In the genomic region with DNA sequence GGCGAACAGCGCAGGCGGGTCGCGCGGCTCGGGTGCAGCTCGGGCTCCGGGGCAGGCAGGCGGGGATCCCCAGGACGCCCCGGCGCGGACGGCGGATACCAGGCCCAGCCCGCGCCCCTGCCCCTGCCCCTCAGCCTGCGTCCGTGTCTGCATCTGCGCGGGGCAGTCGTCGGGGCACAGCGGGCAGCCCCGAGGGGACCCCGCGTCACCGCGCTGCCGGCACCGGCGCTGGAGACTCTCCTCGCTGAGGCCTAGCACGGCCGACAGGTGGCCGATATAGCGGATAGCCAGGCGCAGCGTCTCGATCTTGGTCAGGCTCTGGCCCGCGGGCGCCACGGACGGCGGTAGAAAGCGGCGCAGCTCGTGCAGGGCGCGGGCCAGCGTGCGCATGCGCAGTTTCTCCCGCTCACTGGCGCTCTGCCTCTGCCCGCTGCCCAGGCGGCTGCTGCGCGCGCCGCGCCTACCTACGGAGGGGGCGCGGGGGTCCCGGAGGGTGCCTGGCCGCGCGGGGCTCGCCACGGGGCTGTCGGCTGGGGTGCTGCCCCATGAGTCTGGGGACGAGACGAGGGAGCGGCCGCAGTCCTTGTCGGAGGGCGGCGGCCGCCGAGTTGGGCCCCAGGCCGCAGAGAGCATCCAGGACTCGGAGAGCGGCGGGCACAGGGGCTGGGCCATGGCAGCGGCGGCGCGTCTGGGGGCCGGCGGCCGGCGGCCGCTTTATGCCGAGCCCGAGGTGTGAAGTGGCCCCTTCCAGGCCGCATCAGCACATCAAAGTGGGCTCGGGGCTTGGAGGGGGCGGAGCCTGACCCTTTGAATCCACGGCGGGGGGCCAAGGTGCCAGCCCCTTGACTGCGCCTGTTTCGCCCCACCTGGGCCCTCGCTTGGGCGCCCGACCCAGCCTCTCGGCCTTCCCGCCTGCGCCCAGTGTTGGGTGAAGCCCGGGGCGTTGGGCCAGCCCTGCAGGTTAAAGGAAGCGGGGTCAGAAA, we compare ENCODE assay signal across 1 cellular context.
TF ChIP-seq lines count a peak whose summit lies in the region.

A gene with protein sequence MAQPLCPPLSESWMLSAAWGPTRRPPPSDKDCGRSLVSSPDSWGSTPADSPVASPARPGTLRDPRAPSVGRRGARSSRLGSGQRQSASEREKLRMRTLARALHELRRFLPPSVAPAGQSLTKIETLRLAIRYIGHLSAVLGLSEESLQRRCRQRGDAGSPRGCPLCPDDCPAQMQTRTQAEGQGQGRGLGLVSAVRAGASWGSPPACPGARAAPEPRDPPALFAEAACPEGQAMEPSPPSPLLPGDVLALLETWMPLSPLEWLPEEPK (minus strand): TSS at position 690 of the 983 bp plus-strand sequence. CDS start 18 bp downstream, at position 672.

TF ChIP-seq in HepG2, 621 proteins besides CTCF, POLR2A, EP300 and RAD21 (continued from another document and continues in another):
- TF ChIP-seq, protein P1, sequence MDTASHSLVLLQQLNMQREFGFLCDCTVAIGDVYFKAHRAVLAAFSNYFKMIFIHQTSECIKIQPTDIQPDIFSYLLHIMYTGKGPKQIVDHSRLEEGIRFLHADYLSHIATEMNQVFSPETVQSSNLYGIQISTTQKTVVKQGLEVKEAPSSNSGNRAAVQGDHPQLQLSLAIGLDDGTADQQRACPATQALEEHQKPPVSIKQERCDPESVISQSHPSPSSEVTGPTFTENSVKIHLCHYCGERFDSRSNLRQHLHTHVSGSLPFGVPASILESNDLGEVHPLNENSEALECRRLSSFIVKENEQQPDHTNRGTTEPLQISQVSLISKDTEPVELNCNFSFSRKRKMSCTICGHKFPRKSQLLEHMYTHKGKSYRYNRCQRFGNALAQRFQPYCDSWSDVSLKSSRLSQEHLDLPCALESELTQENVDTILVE (CRISPR knock-in tag; IDR thresholded peaks at IDR 0.05): no peak
- no peak for TF ChIP-seq ZSCAN22 (CRISPR knock-in tag; IDR thresholded peaks at IDR 0.05)
- TF ChIP-seq SOX6 (IDR thresholded peaks at IDR 0.05): no peak
- no peak for TF ChIP-seq SOX6 (CRISPR knock-in tag; IDR thresholded peaks at IDR 0.05)
- TF ChIP-seq ZNF766 (CRISPR knock-in tag; IDR thresholded peaks at IDR 0.05; ENCODE audit: borderline replicate concordance): peak; percentile 90
- TF ChIP-seq, protein P2, sequence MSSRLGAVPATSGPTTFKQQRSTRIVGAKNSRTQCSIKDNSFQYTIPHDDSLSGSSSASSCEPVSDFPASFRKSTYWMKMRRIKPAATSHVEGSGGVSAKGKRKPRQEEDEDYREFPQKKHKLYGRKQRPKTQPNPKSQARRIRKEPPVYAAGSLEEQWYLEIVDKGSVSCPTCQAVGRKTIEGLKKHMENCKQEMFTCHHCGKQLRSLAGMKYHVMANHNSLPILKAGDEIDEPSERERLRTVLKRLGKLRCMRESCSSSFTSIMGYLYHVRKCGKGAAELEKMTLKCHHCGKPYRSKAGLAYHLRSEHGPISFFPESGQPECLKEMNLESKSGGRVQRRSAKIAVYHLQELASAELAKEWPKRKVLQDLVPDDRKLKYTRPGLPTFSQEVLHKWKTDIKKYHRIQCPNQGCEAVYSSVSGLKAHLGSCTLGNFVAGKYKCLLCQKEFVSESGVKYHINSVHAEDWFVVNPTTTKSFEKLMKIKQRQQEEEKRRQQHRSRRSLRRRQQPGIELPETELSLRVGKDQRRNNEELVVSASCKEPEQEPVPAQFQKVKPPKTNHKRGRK (CRISPR knock-in tag; IDR thresholded peaks at IDR 0.05): no peak
- no peak for TF ChIP-seq ZNF362 (CRISPR knock-in tag; IDR thresholded peaks at IDR 0.05; ENCODE audit: borderline replicate concordance)
- no peak for TF ChIP-seq ZNF382 (CRISPR knock-in tag; IDR thresholded peaks at IDR 0.05; ENCODE audit: borderline replicate concordance)
- TF ChIP-seq ZNF10 (CRISPR knock-in tag; IDR thresholded peaks at IDR 0.05; ENCODE audit: borderline replicate concordance, low read depth): no peak
- peak; percentile 80 for TF ChIP-seq STAG1 (CRISPR knock-in tag; IDR thresholded peaks at IDR 0.05)
- TF ChIP-seq SOX5 (CRISPR knock-in tag; IDR thresholded peaks at IDR 0.05; ENCODE audit: borderline replicate concordance): no peak
- no peak for TF ChIP-seq SIX1 (CRISPR knock-in tag; IDR thresholded peaks at IDR 0.05; ENCODE audit: borderline replicate concordance)
- TF ChIP-seq HDAC2 (CRISPR knock-in tag; IDR thresholded peaks at IDR 0.05): peak; percentile 71; the same call in 1 of the 2 replicates
- TF ChIP-seq SCMH1 (CRISPR knock-in tag; IDR thresholded peaks at IDR 0.05; ENCODE audit: borderline replicate concordance): no peak
- TF ChIP-seq, protein P3, sequence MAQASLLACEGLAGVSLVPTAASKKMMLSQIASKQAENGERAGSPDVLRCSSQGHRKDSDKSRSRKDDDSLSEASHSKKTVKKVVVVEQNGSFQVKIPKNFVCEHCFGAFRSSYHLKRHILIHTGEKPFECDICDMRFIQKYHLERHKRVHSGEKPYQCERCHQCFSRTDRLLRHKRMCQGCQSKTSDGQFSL (CRISPR knock-in tag; IDR thresholded peaks at IDR 0.05): no peak
- no peak for TF ChIP-seq REST (IDR thresholded peaks at IDR 0.05; ENCODE audit: borderline replicate concordance in 1 of 2, low read depth in 1 of 2, low read length in 2 of 2)
- TF ChIP-seq, protein P4, sequence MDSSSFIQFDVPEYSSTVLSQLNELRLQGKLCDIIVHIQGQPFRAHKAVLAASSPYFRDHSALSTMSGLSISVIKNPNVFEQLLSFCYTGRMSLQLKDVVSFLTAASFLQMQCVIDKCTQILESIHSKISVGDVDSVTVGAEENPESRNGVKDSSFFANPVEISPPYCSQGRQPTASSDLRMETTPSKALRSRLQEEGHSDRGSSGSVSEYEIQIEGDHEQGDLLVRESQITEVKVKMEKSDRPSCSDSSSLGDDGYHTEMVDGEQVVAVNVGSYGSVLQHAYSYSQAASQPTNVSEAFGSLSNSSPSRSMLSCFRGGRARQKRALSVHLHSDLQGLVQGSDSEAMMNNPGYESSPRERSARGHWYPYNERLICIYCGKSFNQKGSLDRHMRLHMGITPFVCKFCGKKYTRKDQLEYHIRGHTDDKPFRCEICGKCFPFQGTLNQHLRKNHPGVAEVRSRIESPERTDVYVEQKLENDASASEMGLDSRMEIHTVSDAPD (CRISPR knock-in tag; IDR thresholded peaks at IDR 0.05): 0 out of 2 replicates have a peak, but pooled peaks have one; percentile 19
- TF ChIP-seq, protein P5, sequence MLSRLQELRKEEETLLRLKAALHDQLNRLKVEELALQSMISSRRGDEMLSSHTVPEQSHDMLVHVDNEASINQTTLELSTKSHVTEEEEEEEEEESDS (CRISPR knock-in tag; IDR thresholded peaks at IDR 0.05; ENCODE audit: borderline replicate concordance): no peak
- no peak for TF ChIP-seq SMAD9 (CRISPR knock-in tag; IDR thresholded peaks at IDR 0.05)
- TF ChIP-seq ATM (IDR thresholded peaks at IDR 0.05; ENCODE audit: borderline replicate concordance): no peak
- no peak for TF ChIP-seq TBX3 (IDR thresholded peaks at IDR 0.05; ENCODE audit: borderline replicate concordance)
- TF ChIP-seq KAT8 (CRISPR knock-in tag; IDR thresholded peaks at IDR 0.05): no peak; the same call in 1 of the 2 replicates
- no peak for TF ChIP-seq ZNF383 (CRISPR knock-in tag; IDR thresholded peaks at IDR 0.05; ENCODE audit: borderline replicate concordance)
- no peak for TF ChIP-seq NR2C2 (CRISPR knock-in tag; IDR thresholded peaks at IDR 0.05; ENCODE audit: borderline replicate concordance)
- TF ChIP-seq FOSL2 (CRISPR knock-in tag; IDR thresholded peaks at IDR 0.05): peak; percentile 32; the same call in 1 of the 2 replicates
- peak; percentile 41; the same call in 1 of the 2 replicates for TF ChIP-seq RFXAP (CRISPR knock-in tag; IDR thresholded peaks at IDR 0.05; ENCODE audit: borderline replicate concordance)
- TF ChIP-seq FOXP1 (IDR thresholded peaks at IDR 0.05): no peak
- TF ChIP-seq FOXP1 (CRISPR knock-in tag; IDR thresholded peaks at IDR 0.05): no peak
- peak; percentile 62 for TF ChIP-seq ZSCAN25 (CRISPR knock-in tag; IDR thresholded peaks at IDR 0.05)
- TF ChIP-seq MEIS1 (CRISPR knock-in tag; IDR thresholded peaks at IDR 0.05; ENCODE audit: borderline replicate concordance): 0 out of 2 replicates have a peak, but pooled peaks have one; percentile 29
- TF ChIP-seq ZNF878 (CRISPR knock-in tag; IDR thresholded peaks at IDR 0.05): no peak
- TF ChIP-seq SP1 (IDR thresholded peaks at IDR 0.05): no peak
- no peak; the same call in 1 of the 2 replicates for TF ChIP-seq SP1 (CRISPR knock-in tag; IDR thresholded peaks at IDR 0.05)
- TF ChIP-seq POGZ (CRISPR knock-in tag; IDR thresholded peaks at IDR 0.05): 0 out of 2 replicates have a peak, but pooled peaks have one; percentile 22
- TF ChIP-seq MTF2 (CRISPR knock-in tag; IDR thresholded peaks at IDR 0.05; ENCODE audit: borderline replicate concordance): peak; percentile 83; the same call in 1 of the 2 replicates
- TF ChIP-seq KDM5A (IDR thresholded peaks at IDR 0.05; ENCODE audit: borderline replicate concordance, low read length): no peak
- no peak for TF ChIP-seq SMC3 (IDR thresholded peaks at IDR 0.05; ENCODE audit: low read length)
- TF ChIP-seq, protein P6, sequence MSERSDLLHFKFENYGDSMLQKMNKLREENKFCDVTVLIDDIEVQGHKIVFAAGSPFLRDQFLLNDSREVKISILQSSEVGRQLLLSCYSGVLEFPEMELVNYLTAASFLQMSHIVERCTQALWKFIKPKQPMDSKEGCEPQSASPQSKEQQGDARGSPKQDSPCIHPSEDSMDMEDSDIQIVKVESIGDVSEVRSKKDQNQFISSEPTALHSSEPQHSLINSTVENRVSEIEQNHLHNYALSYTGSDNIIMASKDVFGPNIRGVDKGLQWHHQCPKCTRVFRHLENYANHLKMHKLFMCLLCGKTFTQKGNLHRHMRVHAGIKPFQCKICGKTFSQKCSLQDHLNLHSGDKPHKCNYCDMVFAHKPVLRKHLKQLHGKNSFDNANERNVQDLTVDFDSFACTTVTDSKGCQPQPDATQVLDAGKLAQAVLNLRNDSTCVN (CRISPR knock-in tag; IDR thresholded peaks at IDR 0.05; ENCODE audit: borderline replicate concordance): no peak
- 0 out of 2 replicates have a peak, but pooled peaks have one; percentile 63 for TF ChIP-seq ZNF234 (CRISPR knock-in tag; conservative IDR thresholded peaks at IDR 0.05)
- TF ChIP-seq RFXANK (CRISPR knock-in tag; IDR thresholded peaks at IDR 0.05): no peak
- TF ChIP-seq PRPF4 (IDR thresholded peaks at IDR 0.05; ENCODE audit: low read depth, low read length, poor library complexity, severe bottlenecking): no peak
- TF ChIP-seq HNRNPL (IDR thresholded peaks at IDR 0.05; ENCODE audit: low read depth, low read length): no peak
- TF ChIP-seq HNF4G (IDR thresholded peaks at IDR 0.05; ENCODE audit: borderline replicate concordance, low read depth, low read length): no peak
- no peak for TF ChIP-seq HNF4G (CRISPR knock-in tag; IDR thresholded peaks at IDR 0.05; ENCODE audit: borderline replicate concordance, low read depth)
- TF ChIP-seq HES4 (CRISPR knock-in tag; IDR thresholded peaks at IDR 0.05; ENCODE audit: borderline replicate concordance): 0 out of 2 replicates have a peak, but pooled peaks have one; percentile 88
- no peak for TF ChIP-seq JDP2 (CRISPR knock-in tag; IDR thresholded peaks at IDR 0.05; ENCODE audit: borderline replicate concordance)
- no peak for TF ChIP-seq FOXO4 (CRISPR knock-in tag; conservative IDR thresholded peaks at IDR 0.05)
- no peak for TF ChIP-seq ZC3H13 (CRISPR knock-in tag; IDR thresholded peaks at IDR 0.05)
- no peak for TF ChIP-seq SMARCE1 (IDR thresholded peaks at IDR 0.05; ENCODE audit: borderline replicate concordance)
- 0 out of 2 replicates have a peak, but pooled peaks have one; percentile 30 for TF ChIP-seq ELF3 (CRISPR knock-in tag; IDR thresholded peaks at IDR 0.05)
- TF ChIP-seq ZNF619 (CRISPR knock-in tag; IDR thresholded peaks at IDR 0.05): peak; percentile 55; the same call in 1 of the 2 replicates
- no peak for TF ChIP-seq KDM1A (CRISPR knock-in tag; IDR thresholded peaks at IDR 0.05)
- TF ChIP-seq POLR2AphosphoS2 (IDR thresholded peaks at IDR 0.05; ENCODE audit: low read depth, low read length): no peak
- TF ChIP-seq ZNF607 (CRISPR knock-in tag; IDR thresholded peaks at IDR 0.05; ENCODE audit: borderline replicate concordance): peak; percentile 76
